ENCODE assay signal across 8 cellular contexts in the genomic region with DNA sequence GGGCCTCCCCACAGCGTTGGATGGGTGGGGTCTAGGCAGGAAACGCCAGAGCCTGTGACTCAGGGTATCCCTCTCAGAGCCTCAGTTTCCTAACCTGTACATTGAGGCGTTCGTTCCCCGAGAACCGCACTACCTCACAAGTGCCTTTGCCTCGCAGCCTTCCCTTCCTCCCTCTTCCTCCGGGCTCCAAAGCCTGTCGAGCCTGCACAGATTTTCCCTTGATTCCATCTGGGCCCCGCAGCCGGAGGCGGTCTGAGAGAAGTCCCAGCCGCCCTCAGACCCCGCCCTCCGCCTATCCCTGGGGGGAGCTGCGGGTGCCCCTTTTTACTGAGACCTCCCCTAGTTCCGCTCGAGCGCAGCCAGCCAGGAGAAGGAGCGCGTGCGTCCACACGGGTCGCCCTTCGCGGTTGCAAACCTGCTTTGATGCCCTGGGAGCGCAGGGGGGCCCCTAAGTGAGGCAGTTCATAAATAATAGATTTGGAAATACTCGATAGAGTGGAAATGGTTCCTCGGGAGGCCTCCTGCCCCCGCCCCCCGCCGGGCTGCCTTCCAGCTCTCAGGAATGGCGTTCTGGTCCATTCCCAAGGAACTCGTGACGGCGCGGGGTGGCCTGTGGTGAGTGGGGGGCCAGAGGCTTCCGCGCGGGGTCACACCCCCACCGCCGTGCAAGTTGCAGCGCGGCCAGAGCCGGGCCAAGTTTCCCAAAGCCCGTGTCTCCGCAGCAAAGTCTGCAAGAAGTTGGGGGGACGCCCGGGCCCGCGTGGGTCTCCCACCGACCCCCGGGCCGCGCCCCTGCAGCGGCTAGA. TPM values are rescaled to one million over a fixed set of nuclear protein-coding genes. Genes with fewer than 3 reads are reported as not detected.
DNase-seq lines count a peak whose midpoint lies in the region; ATAC-seq and TF ChIP-seq lines count a peak whose summit lies in the region.

No MANE protein-coding gene starts in this region.

- H3K4me3 ChIP-seq in BE2C (ENCODE audit: low read depth, low read length) = peak overlapping the region; percentile 52
- peak overlapping the region; percentile 58 for H3K4me3 ChIP-seq in epithelial cell of proximal tubule (ENCODE audit: low read depth, low read length)
- H3K4me3 ChIP-seq in neural cell (ENCODE audit: low read length) = peak overlapping the region; percentile 57

- H2AFZ ChIP-seq in neural cell (ENCODE audit: low read depth, low read length) = no peak overlapping the region

- no peaks in the 10 kb centered on the region for H3F3A ChIP-seq in neural cell (ENCODE audit: insufficient read depth, low read length, poor library complexity, severe bottlenecking)

- peaks cover 18% of the 10 kb centered on the region for H3K4me1 ChIP-seq in BE2C

- H4K20me1 ChIP-seq in neural cell (ENCODE audit: insufficient read depth) = no peaks in the 10 kb centered on the region

- peak overlapping the region; percentile 19 for H3K4me2 ChIP-seq in neural cell (ENCODE audit: low read length)

- TF ChIP-seq CTCF in BE2C (IDR thresholded peaks at IDR 0.05; ENCODE audit: low read depth, low read length) (no peak), epithelial cell of proximal tubule (conservative IDR thresholded peaks at IDR 0.05; ENCODE audit: low read depth, low read length) (no peak), neural cell (IDR thresholded peaks at IDR 0.05; ENCODE audit: poor library complexity, severe bottlenecking) (peak; percentile 30)

- H3K9me2 ChIP-seq in neural cell (ENCODE audit: insufficient read depth, low read length) = no peaks in the 10 kb centered on the region

- TF ChIP-seq EP300 in neural cell (conservative IDR thresholded peaks at IDR 0.05; ENCODE audit: poor library complexity, severe bottlenecking) = no peak

- H3K9me3 ChIP-seq in BE2C (no peaks in the 10 kb centered on the region), neural cell (ENCODE audit: low read length) (no peaks in the 10 kb centered on the region)

- TF ChIP-seq RAD21 in neural cell (conservative IDR thresholded peaks at IDR 0.05) = no peak

- peaks cover 18% of the 10 kb centered on the region for H3K27me3 ChIP-seq in BE2C
- peaks cover 33% of the 10 kb centered on the region for H3K27me3 ChIP-seq in neural cell (ENCODE audit: insufficient read depth, low read depth, low read length)

- no peak overlapping the region for H3K27ac ChIP-seq in neural cell (ENCODE audit: low read length)

- H3K79me2 ChIP-seq in neural cell (replicated peaks; ENCODE audit: insufficient read depth, low read length) = no peaks in the 10 kb centered on the region

- peak; percentile 1 for ATAC-seq in GM21381 (IDR thresholded peaks at IDR 0.05; ENCODE audit: unreplicated experiment)
- ATAC-seq in SK-N-SH treated with all-trans-retinoic acid at 6 μM for 48 hours = peak; percentile 64
- no peak for ATAC-seq in GM18517 (IDR thresholded peaks at IDR 0.05; ENCODE audit: unreplicated experiment)

- peak; percentile 43 for DNase-seq in BE2C
- DNase-seq in epithelial cell of proximal tubule (ENCODE audit: low read depth) = no peak
- no peak for DNase-seq in GOT3 (lab: John Stamatoyannopoulos, UW)
- DNase-seq in NCI-H526 treated with DMSO at 0.1 percent for 48 hours (lab: John Stamatoyannopoulos, UW) = no peak

- H3K36me3 ChIP-seq in BE2C (no peaks in the 10 kb centered on the region), neural cell (ENCODE audit: insufficient read depth, low read length) (no peaks in the 10 kb centered on the region)

- H3K9ac ChIP-seq in neural cell (ENCODE audit: low read length) = no peak overlapping the region

TF ChIP-seq in SK-N-SH treated with all-trans-retinoic acid at 6 μM for 48 hours, 23 proteins besides CTCF, POLR2A, EP300 and RAD21:
- TF ChIP-seq, protein P1, sequence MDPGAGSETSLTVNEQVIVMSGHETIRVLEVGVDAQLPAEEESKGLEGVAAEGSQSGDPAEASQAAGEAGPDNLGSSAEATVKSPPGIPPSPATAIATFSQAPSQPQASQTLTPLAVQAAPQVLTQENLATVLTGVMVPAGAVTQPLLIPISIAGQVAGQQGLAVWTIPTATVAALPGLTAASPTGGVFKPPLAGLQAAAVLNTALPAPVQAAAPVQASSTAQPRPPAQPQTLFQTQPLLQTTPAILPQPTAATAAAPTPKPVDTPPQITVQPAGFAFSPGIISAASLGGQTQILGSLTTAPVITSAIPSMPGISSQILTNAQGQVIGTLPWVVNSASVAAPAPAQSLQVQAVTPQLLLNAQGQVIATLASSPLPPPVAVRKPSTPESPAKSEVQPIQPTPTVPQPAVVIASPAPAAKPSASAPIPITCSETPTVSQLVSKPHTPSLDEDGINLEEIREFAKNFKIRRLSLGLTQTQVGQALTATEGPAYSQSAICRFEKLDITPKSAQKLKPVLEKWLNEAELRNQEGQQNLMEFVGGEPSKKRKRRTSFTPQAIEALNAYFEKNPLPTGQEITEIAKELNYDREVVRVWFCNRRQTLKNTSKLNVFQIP (CRISPR knock-in tag; IDR thresholded peaks at IDR 0.05; ENCODE audit: borderline replicate concordance, low read depth) = no peak
- TF ChIP-seq, protein P2, sequence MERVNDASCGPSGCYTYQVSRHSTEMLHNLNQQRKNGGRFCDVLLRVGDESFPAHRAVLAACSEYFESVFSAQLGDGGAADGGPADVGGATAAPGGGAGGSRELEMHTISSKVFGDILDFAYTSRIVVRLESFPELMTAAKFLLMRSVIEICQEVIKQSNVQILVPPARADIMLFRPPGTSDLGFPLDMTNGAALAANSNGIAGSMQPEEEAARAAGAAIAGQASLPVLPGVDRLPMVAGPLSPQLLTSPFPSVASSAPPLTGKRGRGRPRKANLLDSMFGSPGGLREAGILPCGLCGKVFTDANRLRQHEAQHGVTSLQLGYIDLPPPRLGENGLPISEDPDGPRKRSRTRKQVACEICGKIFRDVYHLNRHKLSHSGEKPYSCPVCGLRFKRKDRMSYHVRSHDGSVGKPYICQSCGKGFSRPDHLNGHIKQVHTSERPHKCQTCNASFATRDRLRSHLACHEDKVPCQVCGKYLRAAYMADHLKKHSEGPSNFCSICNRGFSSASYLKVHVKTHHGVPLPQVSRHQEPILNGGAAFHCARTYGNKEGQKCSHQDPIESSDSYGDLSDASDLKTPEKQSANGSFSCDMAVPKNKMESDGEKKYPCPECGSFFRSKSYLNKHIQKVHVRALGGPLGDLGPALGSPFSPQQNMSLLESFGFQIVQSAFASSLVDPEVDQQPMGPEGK (CRISPR knock-in tag; IDR thresholded peaks at IDR 0.05; ENCODE audit: borderline replicate concordance) = peak; percentile 78; the same call in 1 of the 2 replicates

TF ChIP-seq in neural cell, 6 proteins besides CTCF, POLR2A, EP300 and RAD21:
- TF ChIP-seq TAF1 (IDR thresholded peaks at IDR 0.05; ENCODE audit: low read depth) = no peak
- TF ChIP-seq EZH2 (IDR thresholded peaks at IDR 0.05; ENCODE audit: borderline replicate concordance, insufficient read depth, low read length, poor library complexity, severe bottlenecking) = no peak
- TF ChIP-seq REST (IDR thresholded peaks at IDR 0.05; ENCODE audit: borderline replicate concordance) = no peak
- no peak for TF ChIP-seq MXI1 (conservative IDR thresholded peaks at IDR 0.05; ENCODE audit: poor library complexity, severe bottlenecking)
- no peak for TF ChIP-seq POLR2AphosphoS5 (IDR thresholded peaks at IDR 0.05)
- no peak for TF ChIP-seq SMC3 (conservative IDR thresholded peaks at IDR 0.05; ENCODE audit: poor library complexity)

RNA-seq across cellular contexts. Expression of gene C16orf74, which starts 0.7 kb away (rescaled TPM):
- polyA plus RNA-seq in BE2C (2012; ENCODE audit: insufficient read depth, insufficient read length, low read depth) = 1.4 TPM
- total RNA-seq in epithelial cell of proximal tubule = 8.2 and 12.2 TPM in 2 replicates
- polyA plus RNA-seq in neural cell = not detected in 2 replicates
- not detected in 2 replicates for polyA minus RNA-seq in neural cell

RNA-seq across cellular contexts. Expression of gene EMC8, which starts 49.1 kb away (rescaled TPM):
- polyA plus RNA-seq in BE2C (2012; ENCODE audit: insufficient read depth, insufficient read length, low read depth) = 133 TPM
- 45.9 and 62.9 TPM in 2 replicates for total RNA-seq in epithelial cell of proximal tubule
- polyA plus RNA-seq in neural cell = 38.9 and 44.4 TPM in 2 replicates
- 32.8 and 35.3 TPM in 2 replicates for polyA minus RNA-seq in neural cell

RNA-seq across cellular contexts. Expression of gene COX4I1, which starts 49.3 kb away (rescaled TPM):
- polyA plus RNA-seq in BE2C (2012; ENCODE audit: insufficient read depth, insufficient read length, low read depth) = 1,288 TPM
- 620 and 824 TPM in 2 replicates for total RNA-seq in epithelial cell of proximal tubule
- polyA plus RNA-seq in neural cell = 660 and 709 TPM in 2 replicates
- polyA minus RNA-seq in neural cell = 157 and 180 TPM in 2 replicates
